Comparison of ENCODE assay signal across 9 cellular contexts in the genomic region with DNA sequence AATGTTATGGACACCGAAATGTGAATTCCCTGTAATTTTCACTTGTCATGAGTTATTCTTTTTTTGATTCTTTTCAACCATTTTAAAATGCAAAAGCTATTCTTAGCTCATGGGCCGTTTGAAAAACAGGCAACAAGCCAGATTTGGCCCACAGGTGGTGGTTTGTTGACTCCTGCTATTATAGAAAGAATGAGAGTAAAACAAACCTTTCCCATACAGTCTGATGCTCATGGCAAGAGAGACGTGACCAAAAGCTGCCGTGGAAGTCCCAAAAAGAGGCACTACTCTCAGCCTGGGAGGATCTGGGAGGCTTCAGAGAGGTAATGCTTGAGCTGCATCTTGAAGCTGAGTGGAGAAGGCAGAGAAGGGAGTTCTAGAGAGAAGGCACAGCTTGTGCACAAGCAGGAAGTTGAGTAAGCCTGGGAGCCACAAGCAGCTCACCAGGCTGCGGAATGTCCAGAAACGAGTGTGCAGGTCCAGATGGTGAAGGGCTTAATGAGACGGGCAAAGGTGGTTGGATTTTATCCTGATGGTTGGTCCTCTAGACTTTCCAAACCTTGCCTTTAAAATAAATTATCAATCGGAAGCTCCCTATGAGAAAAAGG. TPM values are rescaled to one million over a fixed set of nuclear protein-coding genes. Genes with fewer than 3 reads are reported as not detected.
A peak's percentile ranks its signal among the peaks of the same experiment; 100 is the strongest.
DNase-seq lines count a peak whose midpoint lies in the region; ATAC-seq lines count a peak whose summit lies in the region.
"Had no signal": no experiment of that assay in that cellular context is flagged by ENCODE, and none has a peak within 500 bp of the region (broad histone marks: within the 10 kb centered on the region; RNA-seq: fewer than 3 reads in every experiment).

No MANE protein-coding gene starts in this region.

- POLR2A ChIA-PET in activated CD4-positive, alpha-beta T cell treated with anti-CD3 and anti-CD28 coated beads for 36 hours (lab: Charles Lee), result no interaction called here

- intact Hi-C loops in activated CD4-positive, alpha-beta T cell treated with anti-CD3 and anti-CD28 coated beads for 36 hours (cut with DNase I, micrococcal nuclease), result no loop called here

- in situ Hi-C loops in HAP-1 (cut with MboI; ENCODE audit: low sequenced_read_pairs), result no loop called here

- H3K36me3 ChIP-seq in HAP-1 (replicated peaks), result no peaks in the 10 kb centered on the region
- H3K36me3 ChIP-seq: lower lobe of right lung had no signal

- H3K27me3 Mint-ChIP-seq in activated CD4-positive, alpha-beta T cell treated with anti-CD3 and anti-CD28 coated beads for 36 hours, result no peaks in the 10 kb centered on the region
- H3K27me3 Mint-ChIP-seq in stimulated activated naive CD8-positive, alpha-beta T cell treated with anti-CD3 and anti-CD28 coated beads, Interleukin-15, amount 100 ng/mL, for 72 hours, result peaks cover 10% of the 10 kb centered on the region

- no peak overlapping the region for H3K4me3 Mint-ChIP-seq in activated CD4-positive, alpha-beta T cell treated with anti-CD3 and anti-CD28 coated beads for 36 hours
- no peak overlapping the region for H3K4me3 Mint-ChIP-seq in stimulated activated naive CD8-positive, alpha-beta T cell treated with anti-CD3 and anti-CD28 coated beads, Interleukin-15, amount 100 ng/mL, for 72 hours

- H3K9me3 Mint-ChIP-seq in activated CD4-positive, alpha-beta T cell treated with anti-CD3 and anti-CD28 coated beads for 36 hours (ENCODE audit: low read depth), result no peaks in the 10 kb centered on the region
- peaks cover 6% of the 10 kb centered on the region in 2 donors for H3K9me3 Mint-ChIP-seq in stimulated activated naive CD8-positive, alpha-beta T cell treated with anti-CD3 and anti-CD28 coated beads, Interleukin-15, amount 100 ng/mL, for 72 hours

- peak; percentile 49 for ATAC-seq in activated CD4-positive, alpha-beta T cell treated with anti-CD3 and anti-CD28 coated beads for 36 hours
- ATAC-seq in HG02840 (IDR thresholded peaks at IDR 0.05; ENCODE audit: low FRiP score, unreplicated experiment), result peak; percentile 72
- ATAC-seq in stimulated activated naive CD8-positive, alpha-beta T cell treated with anti-CD3 and anti-CD28 coated beads, Interleukin-15, amount 100 ng/mL, for 72 hours, result peak; percentile 53

- peaks cover 13% of the 10 kb centered on the region for H3K4me1 Mint-ChIP-seq in activated CD4-positive, alpha-beta T cell treated with anti-CD3 and anti-CD28 coated beads for 36 hours
- peaks cover 18% of the 10 kb centered on the region for H3K4me1 Mint-ChIP-seq in stimulated activated naive CD8-positive, alpha-beta T cell treated with anti-CD3 and anti-CD28 coated beads, Interleukin-15, amount 100 ng/mL, for 72 hours

- H3K27me3 ChIP-seq in HAP-1 (ENCODE audit: low read depth), result no peaks in the 10 kb centered on the region

- H3K4me3 ChIP-seq in HAP-1, result no peak overlapping the region
- H3K4me3 ChIP-seq: lower lobe of right lung had no signal

- DNase-seq in activated CD4-positive, alpha-beta T cell treated with anti-CD3 and anti-CD28 coated beads for 36 hours, result no peak
- DNase-seq in activated CD4-positive, alpha-beta T cell treated with anti-CD3 and anti-CD28 coated beads, Interleukin-2, amount 50 U/mL, for 4 hours, result no peak
- peak; percentile 49 for DNase-seq in NCI-H2227 (lab: John Stamatoyannopoulos, UW; ENCODE audit: unreplicated experiment)
- no peak for DNase-seq in stimulated activated naive CD8-positive, alpha-beta T cell treated with anti-CD3 and anti-CD28 coated beads, Interleukin-15, amount 100 ng/mL, for 72 hours
- DNase-seq in kidney glomerular epithelial cell (lab: John Stamatoyannopoulos, UW), result no peak
- no peak for DNase-seq in HAP-1 (ENCODE audit: low spot score in 2 of 2)
- no peak for DNase-seq in epidermal melanocyte (ENCODE audit: insufficient read length, low spot score)
- DNase-seq: lower lobe of right lung had no signal

- H3K9me3 ChIP-seq in HAP-1, result no peaks in the 10 kb centered on the region
- H3K9me3 ChIP-seq: lower lobe of right lung had no signal

- CTCF ChIA-PET in activated CD4-positive, alpha-beta T cell treated with anti-CD3 and anti-CD28 coated beads for 36 hours (lab: Charles Lee), result interaction anchor here (0.9 to 1.3 kb wide), 2 partner anchors 8 to 15 kb away, joined by 3 read pairs; no protein-coding TSS in a partner anchor

- no peaks in the 10 kb centered on the region for H3K36me3 Mint-ChIP-seq in activated CD4-positive, alpha-beta T cell treated with anti-CD3 and anti-CD28 coated beads for 36 hours (ENCODE audit: low read depth)

- no peak overlapping the region for H3K27ac Mint-ChIP-seq in activated CD4-positive, alpha-beta T cell treated with anti-CD3 and anti-CD28 coated beads for 36 hours
- H3K27ac Mint-ChIP-seq in stimulated activated naive CD8-positive, alpha-beta T cell treated with anti-CD3 and anti-CD28 coated beads, Interleukin-15, amount 100 ng/mL, for 72 hours, result no peak overlapping the region

- peaks cover 12% of the 10 kb centered on the region for H3K4me1 ChIP-seq in HAP-1

RNA-seq across cellular contexts. Expression of gene PLXNC1, which starts 9.6 kb away (rescaled TPM):
- 1 to 10 TPM; 5.3 TPM for total RNA-seq in activated CD4-positive, alpha-beta T cell treated with anti-CD3 and anti-CD28 coated beads for 36 hours
